In genomic region chr3:123789760-123790159, GRCh38 we compare ENCODE assay signal across 20 cellular contexts.
DNase-seq lines count a peak whose midpoint lies in the region; ATAC-seq, FAIRE-seq and TF ChIP-seq lines count a peak whose summit lies in the region.
"Had no signal": no experiment of that assay in that cellular context is flagged by ENCODE, and none has a peak within 500 bp of the region (broad histone marks: within the 10 kb centered on the region; RNA-seq: fewer than 3 reads in every experiment).

No MANE protein-coding gene starts in this region.

- no peaks in the 10 kb centered on the region for H3K36me3 ChIP-seq in brain microvascular endothelial cell (replicated peaks)
- H3K36me3 ChIP-seq: breast epithelium, esophagus squamous epithelium, vagina had no signal

- ATAC-seq in HG02571 (IDR thresholded peaks at IDR 0.05; ENCODE audit: unreplicated experiment) = no peak

- in situ Hi-C loops in brain microvascular endothelial cell (cut with HindIII; ENCODE audit: low pct_ligation_motif_present, low sequenced_read_pairs) = no loop called here

- DNase-seq in Daoy (ENCODE audit: low read depth) (peak; percentile 57), M059J (ENCODE audit: low read depth) (peak; percentile 99), brain microvascular endothelial cell (peak; percentile 82), non-pigmented ciliary epithelial cell (ENCODE audit: low read depth) (peak; percentile 83), frontal cortex (ENCODE audit: low spot score in 2 of 2) (no peak), ureter (ENCODE audit: low spot score) (no peak), ecto neural progenitor cell (ENCODE audit: low spot score) (no peak)
- DNase-seq: activated CD4-positive, alpha-beta memory T cell treated with anti-CD3 and anti-CD28 coated beads for 36 hours; activated T-cell treated with anti-CD3 and anti-CD28 coated beads, Interleukin-2, amount 50 U/mL, for 1 hour; esophagus squamous epithelium; KBM-7; midbrain; NCI-H1092 treated with DMSO at 0.1 percent for 48 hours; NCI-H748 treated with DMSO at 0.1 percent for 48 hours; retina; stimulated activated CD4-positive, alpha-beta T cell treated with anti-CD3 and anti-CD28 coated beads, Interleukin-15, amount 100 ng/mL, for 24 hours had no signal

- H3K27ac ChIP-seq in brain microvascular endothelial cell = peak overlapping the region; percentile 34
- H3K27ac ChIP-seq: breast epithelium, esophagus squamous epithelium, vagina had no signal

- no peak for FAIRE-seq in frontal cortex (lab: Jason Lieb, UNC)
- FAIRE-seq: D721Med had no signal

- H3K4me3 ChIP-seq in brain microvascular endothelial cell (ENCODE audit: low read depth, low read length) = no peak overlapping the region
- H3K4me3 ChIP-seq: breast epithelium, esophagus squamous epithelium, vagina had no signal

- no peaks in the 10 kb centered on the region for H3K27me3 ChIP-seq in brain microvascular endothelial cell (replicated peaks)
- H3K27me3 ChIP-seq: breast epithelium, vagina had no signal

- TF ChIP-seq CTCF in brain microvascular endothelial cell (IDR thresholded peaks at IDR 0.05; ENCODE audit: low read depth, low read length, missing control alignments) = no peak

Comparison
In these comparisons a context has a peak if more than half of its experiments do, and no peak if none do; other contexts are left out.
1. DNase-seq: peak in Daoy (single experiment), M059J (single experiment), brain microvascular endothelial cell (single experiment) and non-pigmented ciliary epithelial cell (single experiment); none in frontal cortex (0 of 2), ureter (single experiment) and ecto neural progenitor cell (single experiment).